25 cellular contexts compared by ENCODE assay signal in the genomic region with DNA sequence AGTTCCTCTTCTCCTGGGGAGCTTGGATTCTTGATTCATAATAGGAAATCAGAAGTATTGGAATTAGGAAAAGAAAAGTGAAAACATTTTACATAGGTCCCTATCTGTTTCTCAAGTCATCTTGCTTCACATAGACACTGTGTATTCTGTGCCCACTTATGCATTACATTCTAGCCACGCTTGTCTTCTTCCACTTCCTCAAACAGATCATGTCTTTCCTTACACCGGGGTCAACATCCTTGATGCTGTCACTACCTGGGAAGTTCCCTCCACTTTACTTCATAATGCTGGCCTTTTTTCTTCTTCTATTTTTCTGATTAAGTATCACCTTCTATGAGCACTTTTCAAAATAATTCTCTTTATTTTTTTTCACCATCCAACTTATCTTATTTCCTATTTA.
"Had no signal": no experiment of that assay in that cellular context is flagged by ENCODE, and none has a peak within 500 bp of the region (broad histone marks: within the 10 kb centered on the region; RNA-seq: fewer than 3 reads in every experiment).

No MANE protein-coding gene starts in this region.

- H3K9me3 ChIP-seq: neutrophil, pancreas, right lobe of liver, upper lobe of right lung, uterus had no signal

- DNase-seq: dorsolateral prefrontal cortex; effector CD4-positive, alpha-beta T cell; hypothalamus; immature natural killer cell; islet precursor cell; kidney glomerular epithelial cell; left ventricle myocardium superior; lower lobe of right lung; pancreas; right lobe of liver; stimulated activated CD4-positive, alpha-beta T cell treated with anti-CD3 and anti-CD28 coated beads, Interleukin-12 subunit alpha, Interleukin-12 subunit beta, amount 100 ng/mL, for 4 hours; stimulated activated CD4-positive, alpha-beta T cell treated with anti-CD3 and anti-CD28 coated beads, Interleukin-1b, Interleukin-23, amount 100 ng/mL, for 48 hours; stimulated activated CD4-positive, alpha-beta T cell treated with anti-CD3 and anti-CD28 coated beads, Interleukin-4, amount 100 ng/mL, for 1 hour; stimulated activated CD8-positive, alpha-beta memory T cell treated with anti-CD3 and anti-CD28 coated beads, Interleukin-4, amount 100 ng/mL, for 48 hours; stimulated activated naive CD4-positive, alpha-beta T cell; stimulated activated naive CD8-positive, alpha-beta T cell treated with anti-CD3 and anti-CD28 coated beads, Interleukin-15, amount 100 ng/mL, for 72 hours; transverse colon; upper lobe of right lung; uterus had no signal

- ATAC-seq: left ventricle myocardium superior; lower lobe of right lung; natural killer cell treated with Interleukin-12 subunit alpha and Interleukin-12 subunit beta and Interleukin-15 and Interleukin-18, amount 100 ng/mL, for 72 hours; pancreas; right lobe of liver; stimulated activated naive CD8-positive, alpha-beta T cell treated with anti-CD3 and anti-CD28 coated beads, Interleukin-15, amount 100 ng/mL, for 72 hours; upper lobe of right lung had no signal

- H3K27me3 Mint-ChIP-seq: natural killer cell treated with Interleukin-12 subunit alpha and Interleukin-12 subunit beta and Interleukin-15 and Interleukin-18, amount 100 ng/mL, for 72 hours; stimulated activated naive CD8-positive, alpha-beta T cell treated with anti-CD3 and anti-CD28 coated beads, Interleukin-15, amount 100 ng/mL, for 72 hours had no signal

- H3K36me3 ChIP-seq: lower lobe of right lung, neutrophil, pancreas, right lobe of liver, suprapubic skin, transverse colon, upper lobe of right lung, uterus had no signal

- H3K4me1 Mint-ChIP-seq: immature natural killer cell; stimulated activated naive CD8-positive, alpha-beta T cell treated with anti-CD3 and anti-CD28 coated beads, Interleukin-15, amount 100 ng/mL, for 72 hours had no signal

- H3K27ac Mint-ChIP-seq: immature natural killer cell; natural killer cell treated with Interleukin-12 subunit alpha and Interleukin-12 subunit beta and Interleukin-15 and Interleukin-18, amount 100 ng/mL, for 72 hours; stimulated activated naive CD8-positive, alpha-beta T cell treated with anti-CD3 and anti-CD28 coated beads, Interleukin-15, amount 100 ng/mL, for 72 hours had no signal

- FAIRE-seq: frontal cortex, pancreas had no signal

- H3K9me3 Mint-ChIP-seq: neural crest cell had no signal

- H3K27me3 ChIP-seq: dorsolateral prefrontal cortex, neutrophil, pancreas, right lobe of liver, suprapubic skin, transverse colon, upper lobe of right lung, uterus had no signal

- H3K4me3 ChIP-seq: dorsolateral prefrontal cortex, lower lobe of right lung, pancreas, right lobe of liver, smooth muscle cell, suprapubic skin, transverse colon, upper lobe of right lung, uterus had no signal

- H3K27ac ChIP-seq: dorsolateral prefrontal cortex, lower lobe of right lung, neutrophil, pancreas, right lobe of liver, suprapubic skin, transverse colon, upper lobe of right lung, uterus had no signal

- H3K4me2 ChIP-seq: smooth muscle cell had no signal

- H3K4me3 Mint-ChIP-seq: immature natural killer cell; natural killer cell treated with Interleukin-12 subunit alpha and Interleukin-12 subunit beta and Interleukin-15 and Interleukin-18, amount 100 ng/mL, for 72 hours; neural crest cell; stimulated activated naive CD8-positive, alpha-beta T cell treated with anti-CD3 and anti-CD28 coated beads, Interleukin-15, amount 100 ng/mL, for 72 hours had no signal

- H3K4me1 ChIP-seq: lower lobe of right lung, pancreas, right lobe of liver, suprapubic skin, transverse colon, upper lobe of right lung, uterus had no signal
